ENCODE assay signal across 1 cellular context in the genomic region with DNA sequence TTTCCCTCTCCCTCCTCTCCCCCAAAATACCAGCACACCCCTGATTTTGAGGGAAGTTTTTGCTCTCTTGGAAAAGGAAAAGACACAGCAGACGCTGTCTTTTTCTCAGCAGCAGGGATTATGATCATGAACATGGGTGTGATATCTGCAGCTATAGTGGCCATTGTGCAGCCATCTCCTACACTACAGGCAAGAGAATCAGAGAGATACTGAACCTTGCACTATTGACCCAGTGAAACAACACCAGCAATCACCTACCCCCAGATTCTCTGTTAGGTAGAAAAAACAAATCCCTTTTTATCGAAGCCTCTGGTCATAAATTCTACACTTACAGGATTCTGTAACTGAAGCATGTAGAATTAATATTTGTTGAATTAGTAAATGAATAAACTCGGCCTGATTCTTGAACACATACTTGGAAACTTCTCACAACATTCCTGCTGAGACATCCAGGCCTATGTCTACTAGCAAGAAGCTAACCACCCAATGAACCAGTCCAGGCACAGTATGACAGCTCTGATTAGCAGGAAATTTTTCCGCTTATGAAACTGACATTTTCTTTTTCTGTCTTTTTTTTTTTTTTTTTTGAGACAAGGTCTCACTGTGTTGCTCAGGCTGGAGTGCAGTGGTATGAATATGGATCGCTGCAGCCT.
TF ChIP-seq lines count a peak whose summit lies in the region.

No MANE protein-coding gene starts in this region.

TF ChIP-seq in A549, 52 proteins besides CTCF, POLR2A, EP300 and RAD21:
- TF ChIP-seq RFX5 (IDR thresholded peaks at IDR 0.05) (no peak), HDAC2 (IDR thresholded peaks at IDR 0.05) (no peak), GATA3 (IDR thresholded peaks at IDR 0.05; ENCODE audit: borderline replicate concordance) (no peak), KDM5A (IDR thresholded peaks at IDR 0.05) (no peak), HES2 (IDR thresholded peaks at IDR 0.05) (no peak), ESRRA (IDR thresholded peaks at IDR 0.05; ENCODE audit: borderline replicate concordance, low read length) (no peak), BHLHE40 (IDR thresholded peaks at IDR 0.05; ENCODE audit: low read depth, low read length) (no peak), CEBPB (IDR thresholded peaks at IDR 0.05) (no peak), POLR2AphosphoS2 (conservative IDR thresholded peaks at IDR 0.05; ENCODE audit: low read length) (no peak), EHMT2 (IDR thresholded peaks at IDR 0.05; ENCODE audit: low read depth) (no peak), HMGXB4 (CRISPR knock-in tag; IDR thresholded peaks at IDR 0.05; ENCODE audit: borderline replicate concordance) (no peak), TP53 (CRISPR knock-in tag; IDR thresholded peaks at IDR 0.05) (no peak), JUN (IDR thresholded peaks at IDR 0.05) (no peak), HEYL (CRISPR knock-in tag; IDR thresholded peaks at IDR 0.05) (no peak), FOSB (CRISPR knock-in tag; IDR thresholded peaks at IDR 0.05) (no peak), MAX (IDR thresholded peaks at IDR 0.05) (no peak)
- TF ChIP-seq, protein P1, sequence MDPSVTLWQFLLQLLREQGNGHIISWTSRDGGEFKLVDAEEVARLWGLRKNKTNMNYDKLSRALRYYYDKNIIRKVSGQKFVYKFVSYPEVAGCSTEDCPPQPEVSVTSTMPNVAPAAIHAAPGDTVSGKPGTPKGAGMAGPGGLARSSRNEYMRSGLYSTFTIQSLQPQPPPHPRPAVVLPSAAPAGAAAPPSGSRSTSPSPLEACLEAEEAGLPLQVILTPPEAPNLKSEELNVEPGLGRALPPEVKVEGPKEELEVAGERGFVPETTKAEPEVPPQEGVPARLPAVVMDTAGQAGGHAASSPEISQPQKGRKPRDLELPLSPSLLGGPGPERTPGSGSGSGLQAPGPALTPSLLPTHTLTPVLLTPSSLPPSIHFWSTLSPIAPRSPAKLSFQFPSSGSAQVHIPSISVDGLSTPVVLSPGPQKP (IDR thresholded peaks at IDR 0.05; ENCODE audit: low read depth, low read length), result no peak
TF ChIP-seq in A549: peak in this region for 0.
